8 cellular contexts compared by ENCODE assay signal in the genomic region with DNA sequence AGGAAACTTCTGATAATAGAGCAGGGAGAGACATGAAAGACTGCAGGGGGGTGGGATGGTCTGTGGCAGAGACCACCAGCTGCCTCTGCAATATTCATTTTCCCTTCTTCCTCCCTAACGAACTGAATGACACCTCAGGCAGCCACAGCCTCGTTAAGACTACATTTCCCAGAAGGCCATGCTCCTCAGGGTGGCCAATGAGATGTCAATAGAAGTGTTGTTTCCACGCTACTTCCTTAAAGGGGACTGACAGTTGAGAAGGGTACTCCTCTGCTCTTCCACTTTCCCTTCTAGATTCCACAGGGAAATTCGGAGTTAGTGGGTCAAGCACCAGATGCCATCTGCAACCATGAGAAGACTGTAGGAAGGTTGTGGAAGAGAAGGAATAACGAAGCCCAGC. TPM values are rescaled to one million over a fixed set of nuclear protein-coding genes. Genes with fewer than 3 reads are reported as not detected.
DNase-seq lines count a peak whose midpoint lies in the region; ATAC-seq and TF ChIP-seq lines count a peak whose summit lies in the region.

No MANE protein-coding gene starts in this region.

- in situ Hi-C loops in GM13977 (cut with MboI; ENCODE audit: low pct_unique_long_range_greater_than_20kb, low sequenced_read_pairs, unreplicated experiment), result no loop called here

- H3F3A ChIP-seq in OCI-LY1 (ENCODE audit: insufficient read depth, low read length), result no peaks in the 10 kb centered on the region

- H3K9me3 Mint-ChIP-seq in endodermal cell (no peaks in the 10 kb centered on the region), naive B cell (peaks cover 0 to 4% (median 0%) of the 10 kb centered on the region in 7 donors)

- H3K79me2 ChIP-seq in OCI-LY1 (ENCODE audit: insufficient read depth, low read length), result no peaks in the 10 kb centered on the region

- peak overlapping the region; percentile 69 for H3K4me2 ChIP-seq in OCI-LY1 (ENCODE audit: low read length)

- peak; percentile 20 for DNase-seq in 8988T
- peak; percentile 57 for DNase-seq in GM13977 (ENCODE audit: low spot score)
- DNase-seq in endodermal cell, result peak; percentile 84
- DNase-seq in naive B cell, result peak; percentile 7
- no peak for DNase-seq in SHP77 treated with DMSO at 0.1 percent for 48 hours (lab: John Stamatoyannopoulos, UW)

- peaks cover 4% of the 10 kb centered on the region for H3K27me3 Mint-ChIP-seq in endodermal cell (ENCODE audit: insufficient read depth)
- H3K27me3 Mint-ChIP-seq in naive B cell, result no peaks in the 10 kb centered on the region

- peaks cover 7% of the 10 kb centered on the region for H3K4me1 ChIP-seq in OCI-LY1 (ENCODE audit: insufficient read depth, low read length, severe bottlenecking)
- H3K4me1 ChIP-seq in endodermal cell (ENCODE audit: control insufficient read depth, insufficient read depth, low read length), result no peaks in the 10 kb centered on the region

- no peaks in the 10 kb centered on the region for H3K9me3 ChIP-seq in OCI-LY1 (ENCODE audit: low read length)
- no peaks in the 10 kb centered on the region for H3K9me3 ChIP-seq in endodermal cell (ENCODE audit: control insufficient read depth, low read length)

- peaks cover 10% of the 10 kb centered on the region for H3K4me1 Mint-ChIP-seq in endodermal cell
- peaks cover 6 to 10% (median 7%) of the 10 kb centered on the region in 3 donors for H3K4me1 Mint-ChIP-seq in naive B cell

- 34 to 50% methylated on average over 1 to 5 of the region's 5 CpGs for WGBS in endodermal cell (ENCODE audit: insufficient coverage in 1 of 2, insufficient read length in 1 of 2), 2 experiments

- H3K4me3 Mint-ChIP-seq in endodermal cell (no peak overlapping the region), naive B cell (peak overlapping the region in 4 of 8 donors; percentile 20 to 81 (median 60))

- H3K27me3 ChIP-seq in OCI-LY1 (ENCODE audit: insufficient read depth, low read length) (peaks cover 4% of the 10 kb centered on the region; the same call in 1 of the 2 replicates), endodermal cell (ENCODE audit: control insufficient read depth, insufficient read depth, low read length, poor library complexity, severe bottlenecking) (no peaks in the 10 kb centered on the region)

- ATAC-seq in HG02678 (IDR thresholded peaks at IDR 0.05; ENCODE audit: unreplicated experiment) (peak; percentile 71), naive B cell (ENCODE audit: low read depth in 2 of 2) (no peak), HG03460 (IDR thresholded peaks at IDR 0.05; ENCODE audit: unreplicated experiment) (no peak)

- H3K36me3 Mint-ChIP-seq in endodermal cell (ENCODE audit: low read depth) (no peaks in the 10 kb centered on the region), naive B cell (no peaks in the 10 kb centered on the region)

- H3K9me2 ChIP-seq in OCI-LY1 (ENCODE audit: low read depth, low read length), result no peaks in the 10 kb centered on the region

- H3K27ac ChIP-seq in OCI-LY1 (ENCODE audit: low read depth, low read length, poor library complexity, severe bottlenecking) (no peak overlapping the region), endodermal cell (ENCODE audit: low read depth, low read length) (no peak overlapping the region)

- H3K4me3 ChIP-seq in OCI-LY1 (ENCODE audit: low read depth, low read length, poor library complexity, severe bottlenecking) (peak overlapping the region; percentile 46), endodermal cell (ENCODE audit: low read length) (peak overlapping the region; percentile 41)

- H3K27ac Mint-ChIP-seq in endodermal cell (no peak overlapping the region), naive B cell (no peak overlapping the region)

- TF ChIP-seq CTCF in GM13977 (IDR thresholded peaks at IDR 0.05; ENCODE audit: extremely low read depth, insufficient read depth, missing control alignments), result no peak
- no peak for TF ChIP-seq CTCF in OCI-LY1 (IDR thresholded peaks at IDR 0.05; ENCODE audit: low read length)
- no peak for TF ChIP-seq CTCF in endodermal cell (conservative IDR thresholded peaks at IDR 0.05)

- no peak overlapping the region for H3K9ac ChIP-seq in OCI-LY1 (ENCODE audit: low read length)
- no peak overlapping the region for H3K9ac ChIP-seq in endodermal cell (ENCODE audit: extremely low read depth, low read length, poor library complexity, severe bottlenecking)

- H4K20me1 ChIP-seq in OCI-LY1 (ENCODE audit: insufficient read depth, low read length), result no peaks in the 10 kb centered on the region

- no peaks in the 10 kb centered on the region for H3K36me3 ChIP-seq in OCI-LY1 (ENCODE audit: insufficient read depth, low read length)
- no peaks in the 10 kb centered on the region for H3K36me3 ChIP-seq in endodermal cell (ENCODE audit: control insufficient read depth, insufficient read depth, low read length)

- peak overlapping the region; percentile 62 for H2AFZ ChIP-seq in OCI-LY1 (ENCODE audit: low read length)

RNA-seq across cellular contexts. Expression of gene DAPK1, which starts 52.0 kb away (rescaled TPM):
- total RNA-seq in endodermal cell, result 100 to 1,000 TPM; 117 to 139 TPM
- polyA plus RNA-seq in endodermal cell (2013, experiment 1 of 2), result 39.1 TPM
- 33.2 TPM for polyA plus RNA-seq in endodermal cell (2013, experiment 2 of 2)
- under 1 TPM in 5 of 6 donors, not detected in 1; 0.13 to 0.79 (median 0.32) TPM for polyA plus RNA-seq in naive B cell (ENCODE audit: low read depth in 6 of 6)
